Comparison of ENCODE assay signal across 8 cellular contexts in genomic region chr2:230814616-230815015, GRCh38. TPM values are rescaled to one million over a fixed set of nuclear protein-coding genes. Genes with fewer than 3 reads are reported as not detected.
DNase-seq lines count a peak whose midpoint lies in the region; ATAC-seq and TF ChIP-seq lines count a peak whose summit lies in the region.

No MANE protein-coding gene starts in this region.

- H3K4me3 Mint-ChIP-seq in activated CD4-positive, alpha-beta T cell treated with anti-CD3 and anti-CD28 coated beads, Interleukin-2, amount 10 ng/mL, durations not matched to agents 7 days and 5 days: no peak overlapping the region
- H3K4me3 Mint-ChIP-seq in chondrocyte (ENCODE audit: unreplicated experiment) (no peak overlapping the region), progenitor cell of endocrine pancreas (ENCODE audit: low read depth) (no peak overlapping the region)

- no peaks in the 10 kb centered on the region for H3K79me2 ChIP-seq in Loucy (ENCODE audit: insufficient read depth, low read length)

- POLR2A ChIA-PET in activated CD4-positive, alpha-beta T cell treated with anti-CD3 and anti-CD28 coated beads, Interleukin-2, amount 10 ng/mL, durations not matched to agents 7 days and 5 days (lab: Charles Lee): no interaction called here

- no peak for DNase-seq in activated CD4-positive, alpha-beta T cell treated with anti-CD3 and anti-CD28 coated beads, Interleukin-2, amount 10 ng/mL, durations not matched to agents 7 days and 5 days
- no peak for DNase-seq in activated CD4-positive, alpha-beta T cell treated with anti-CD3 and anti-CD28 coated beads for 1 hour
- DNase-seq in chondrocyte (ENCODE audit: low spot score): no peak
- no peak for DNase-seq in progenitor cell of endocrine pancreas (ENCODE audit: low spot score, unreplicated experiment)
- DNase-seq in NCI-H774 (lab: John Stamatoyannopoulos, UW): no peak
- no peak for DNase-seq in omental fat pad (ENCODE audit: low spot score)

- H3K4me3 ChIP-seq in Loucy (ENCODE audit: low read length, poor library complexity, severe bottlenecking): no peak overlapping the region

- peaks cover 5% of the 10 kb centered on the region; the same call in 1 of the 2 replicates for H3F3A ChIP-seq in Loucy (ENCODE audit: low read depth)

- H3K4me2 ChIP-seq in Loucy (ENCODE audit: low read depth, low read length, poor library complexity, severe bottlenecking): no peak overlapping the region

- no peak overlapping the region for H2AFZ ChIP-seq in Loucy (ENCODE audit: low read length)

- H3K9me2 ChIP-seq in Loucy (replicated peaks; ENCODE audit: low read depth, low read length): no peaks in the 10 kb centered on the region

- no peaks in the 10 kb centered on the region for H3K27me3 Mint-ChIP-seq in activated CD4-positive, alpha-beta T cell treated with anti-CD3 and anti-CD28 coated beads, Interleukin-2, amount 10 ng/mL, durations not matched to agents 7 days and 5 days
- no peaks in the 10 kb centered on the region for H3K27me3 Mint-ChIP-seq in chondrocyte (ENCODE audit: low read depth)
- no peaks in the 10 kb centered on the region for H3K27me3 Mint-ChIP-seq in progenitor cell of endocrine pancreas

- peak; percentile 64 for TF ChIP-seq CTCF in Loucy (conservative IDR thresholded peaks at IDR 0.05; ENCODE audit: low read length)
- TF ChIP-seq CTCF in chondrocyte (IDR thresholded peaks at IDR 0.05): peak; percentile 75
- peak; percentile 48 for TF ChIP-seq CTCF in progenitor cell of endocrine pancreas (IDR thresholded peaks at IDR 0.05; ENCODE audit: unreplicated experiment)
- no peak for TF ChIP-seq CTCF in omental fat pad (IDR thresholded peaks at IDR 0.05)

- H3K4me1 ChIP-seq in Loucy (ENCODE audit: insufficient read depth, low read length, poor library complexity, severe bottlenecking): peaks cover 22% of the 10 kb centered on the region

- CTCF ChIA-PET in activated CD4-positive, alpha-beta T cell treated with anti-CD3 and anti-CD28 coated beads, Interleukin-2, amount 10 ng/mL, durations not matched to agents 7 days and 5 days (lab: Charles Lee): interaction anchor here (1.2 to 2.4 kb wide), 2 partner anchors 10 to 14 kb away, joined by 3 to 10 read pairs; no protein-coding TSS in a partner anchor

- peaks cover 4% of the 10 kb centered on the region for H4K20me1 ChIP-seq in Loucy (ENCODE audit: insufficient read depth, low read length, poor library complexity, severe bottlenecking)

- H3K36me3 Mint-ChIP-seq in activated CD4-positive, alpha-beta T cell treated with anti-CD3 and anti-CD28 coated beads, Interleukin-2, amount 10 ng/mL, durations not matched to agents 7 days and 5 days (ENCODE audit: low read depth): peaks cover 68% of the 10 kb centered on the region
- peaks cover 15% of the 10 kb centered on the region for H3K36me3 Mint-ChIP-seq in chondrocyte (ENCODE audit: low read depth)
- peaks cover 17% of the 10 kb centered on the region for H3K36me3 Mint-ChIP-seq in progenitor cell of endocrine pancreas (ENCODE audit: insufficient read depth)

- H3K9ac ChIP-seq in Loucy (ENCODE audit: low read depth, low read length, poor library complexity, severe bottlenecking): no peak overlapping the region

- H3K27ac Mint-ChIP-seq in activated CD4-positive, alpha-beta T cell treated with anti-CD3 and anti-CD28 coated beads, Interleukin-2, amount 10 ng/mL, durations not matched to agents 7 days and 5 days: peak overlapping the region; percentile 0
- H3K27ac Mint-ChIP-seq in chondrocyte (ENCODE audit: unreplicated experiment): no peak overlapping the region
- H3K27ac Mint-ChIP-seq in progenitor cell of endocrine pancreas: no peak overlapping the region

- H3K9me3 ChIP-seq in Loucy (ENCODE audit: insufficient read depth, low read depth, low read length): no peaks in the 10 kb centered on the region

- ATAC-seq in omental fat pad (ENCODE audit: low FRiP score) (no peak), esophagus mucosa (no peak)

- no peaks in the 10 kb centered on the region for H3K27me3 ChIP-seq in Loucy (ENCODE audit: insufficient read depth, low read length, poor library complexity, severe bottlenecking)

- H3K9me3 Mint-ChIP-seq in activated CD4-positive, alpha-beta T cell treated with anti-CD3 and anti-CD28 coated beads, Interleukin-2, amount 10 ng/mL, durations not matched to agents 7 days and 5 days: no peaks in the 10 kb centered on the region
- H3K9me3 Mint-ChIP-seq in chondrocyte (ENCODE audit: low read depth) (no peaks in the 10 kb centered on the region), progenitor cell of endocrine pancreas (ENCODE audit: low read depth) (no peaks in the 10 kb centered on the region)

- peaks cover 19% of the 10 kb centered on the region for H3K4me1 Mint-ChIP-seq in activated CD4-positive, alpha-beta T cell treated with anti-CD3 and anti-CD28 coated beads, Interleukin-2, amount 10 ng/mL, durations not matched to agents 7 days and 5 days
- H3K4me1 Mint-ChIP-seq in chondrocyte (ENCODE audit: low read depth): no peaks in the 10 kb centered on the region
- peaks cover 6% of the 10 kb centered on the region for H3K4me1 Mint-ChIP-seq in progenitor cell of endocrine pancreas (ENCODE audit: low read depth)

- H3K36me3 ChIP-seq in Loucy (ENCODE audit: insufficient read depth, low read length): peaks cover 78% of the 10 kb centered on the region

RNA-seq across cellular contexts. Expression of gene ITM2C, which starts 50.1 kb away (rescaled TPM):
- total RNA-seq in activated CD4-positive, alpha-beta T cell treated with anti-CD3 and anti-CD28 coated beads, Interleukin-2, amount 10 ng/mL, durations not matched to agents 7 days and 5 days: 10 to 100 TPM; 29.4 to 30.4 TPM
- 114 to 215 TPM (median 208 TPM) in 3 replicates for total RNA-seq in chondrocyte
- total RNA-seq in progenitor cell of endocrine pancreas: 169 and 174 TPM in 2 replicates
- 10 to 100 TPM; 17.9 to 35.9 (median 28.8) TPM for total RNA-seq in omental fat pad
- 7.3 TPM for total RNA-seq in esophagus mucosa

Comparison
In these comparisons a context has a peak if more than half of its experiments do, and no peak if none do; other contexts are left out.
1. CTCF ChIP-seq: peak in Loucy (single experiment), chondrocyte (single experiment) and progenitor cell of endocrine pancreas (single experiment); none in omental fat pad (0 of 3).